ENCODE assay signal across 10 cellular contexts in the genomic region with DNA sequence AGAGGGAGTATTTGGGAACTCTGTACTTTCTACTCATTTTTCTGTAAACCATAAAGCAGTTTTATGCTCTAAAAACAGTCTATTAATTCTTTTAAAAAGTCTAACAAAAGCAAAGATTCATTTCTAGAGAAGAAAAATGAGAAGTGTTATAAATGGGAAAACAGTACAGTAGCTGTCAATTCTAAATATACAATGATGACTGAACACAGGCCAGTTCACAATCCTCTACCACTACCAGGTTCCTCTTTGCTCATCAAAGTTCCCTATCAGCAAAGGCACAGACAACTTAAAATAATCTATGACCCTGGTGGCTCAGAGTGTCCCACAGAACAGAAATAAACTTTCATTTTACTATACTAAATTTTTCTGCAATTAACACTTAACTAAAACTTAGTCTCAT. TPM values are rescaled to one million over a fixed set of nuclear protein-coding genes. Genes with fewer than 3 reads are reported as not detected.
DNase-seq lines count a peak whose midpoint lies in the region; ATAC-seq, FAIRE-seq and TF ChIP-seq lines count a peak whose summit lies in the region.
"Had no signal": no experiment of that assay in that cellular context is flagged by ENCODE, and none has a peak within 500 bp of the region (broad histone marks: within the 10 kb centered on the region; RNA-seq: fewer than 3 reads in every experiment).

No MANE protein-coding gene starts in this region.

- peaks cover 68% of the 10 kb centered on the region for H4K20me1 ChIP-seq in GM23338 (replicated peaks; ENCODE audit: insufficient read depth)
- peaks cover 55% of the 10 kb centered on the region for H4K20me1 ChIP-seq in PC-3 (ENCODE audit: low read length)
- H4K20me1 ChIP-seq in HepG2 (ENCODE audit: insufficient read depth, low read length), result 0 out of 2 replicates have a peak, but pooled peaks cover 12% of the 10 kb centered on the region

- intact Hi-C loops in PC-3 (cut with micrococcal nuclease), result loop anchor here (1.0 kb wide), 1 partner anchor 29 kb away; a partner anchor contains a TSS
- intact Hi-C loops in HepG2 (cut with micrococcal nuclease; ENCODE audit: unreplicated experiment), result no loop called here
- intact Hi-C loops in prostate gland (cut with DNase I), result no loop called here

- CTCF ChIA-PET in PC-3 (lab: Charles Lee), result interaction anchor here (0.6 to 1.5 kb wide), 2 partner anchors 16 to 241 kb away, joined by 3 to 4 read pairs; no protein-coding TSS in a partner anchor
- CTCF ChIA-PET in HepG2 (lab: Yijun Ruan, JAX; ENCODE audit: low intra/inter-chr PET ratio, low total read pairs), result no interaction called here

- peaks cover 81% of the 10 kb centered on the region for H3K36me3 Mint-ChIP-seq in GM23338 (ENCODE audit: low read depth)

- DNase-seq in GM23338 (ENCODE audit: low spot score) (no peak), PC-3 (no peak), HepG2 (ENCODE audit: low spot score) (no peak), anterior cingulate cortex (lab: John Stamatoyannopoulos, UW) (no peak), SK-N-DZ (ENCODE audit: low spot score) (no peak), prostate gland (ENCODE audit: low spot score) (no peak)
- no peak for DNase-seq in activated CD4-positive, CD25-positive, alpha-beta regulatory T cell treated with anti-CD3 and anti-CD28 coated beads, Interleukin-2, amount 50 U/mL, for 72 hours
- DNase-seq: SJCRH30; stimulated activated CD4-positive, alpha-beta T cell treated with anti-CD3 and anti-CD28 coated beads, Interleukin-2, amount 100 ng/mL, for 48 hours had no signal

- H3K36me3 ChIP-seq in GM23338 (ENCODE audit: insufficient read depth), result peaks cover 35% of the 10 kb centered on the region
- H3K36me3 ChIP-seq in PC-3 (ENCODE audit: low read depth, low read length), result peaks cover 56% of the 10 kb centered on the region
- peaks cover 9 to 67% of the 10 kb centered on the region in 2 experiments for H3K36me3 ChIP-seq in HepG2 (replicated peaks in 1 of 2; ENCODE audit: control insufficient read depth in 1 of 2, insufficient read depth in 2 of 2, low read length in 2 of 2)
- peaks cover 0 to 5% of the 10 kb centered on the region in 2 donors for H3K36me3 ChIP-seq in prostate gland

- ATAC-seq in GM18502 (IDR thresholded peaks at IDR 0.05; ENCODE audit: poor library complexity, unreplicated experiment) (peak; percentile 84), GM23338 (no peak), PC-3 (no peak), HepG2 (no peak)

- no peak overlapping the region for H3K4me3 ChIP-seq in GM23338
- no peak overlapping the region; the same call in 1 of the 2 replicates for H3K4me3 ChIP-seq in PC-3 (ENCODE audit: low read length)
- no peak overlapping the region for H3K4me3 ChIP-seq in HepG2 (replicated peaks in 1 of 3; ENCODE audit: insufficient read depth in 1 of 3, low read depth in 2 of 3, low read length in 3 of 3)
- H3K4me3 ChIP-seq in prostate gland, result no peak overlapping the region
- H3K4me3 ChIP-seq: SJCRH30 had no signal

- H3K9ac ChIP-seq in PC-3 (ENCODE audit: low read length) (no peak overlapping the region), HepG2 (ENCODE audit: insufficient read depth, low read depth, low read length) (no peak overlapping the region)

- H3K4me2 ChIP-seq in GM23338 (no peak overlapping the region), PC-3 (ENCODE audit: low read length) (peak overlapping the region; percentile 55), HepG2 (ENCODE audit: low read depth, low read length) (no peak overlapping the region)

- no peaks in the 10 kb centered on the region for H3K9me3 Mint-ChIP-seq in GM23338

- in situ Hi-C loops in HepG2 (cut with HindIII; ENCODE audit: extremely low pct_ligation_motif_present, low pct_unique_long_range_greater_than_20kb), result no loop called here

- peak overlapping the region; percentile 67; the same call in 1 of the 2 replicates for H3K27ac ChIP-seq in GM23338 (ENCODE audit: low read depth)
- peak overlapping the region; percentile 28 for H3K27ac ChIP-seq in PC-3 (ENCODE audit: low read length)
- H3K27ac ChIP-seq in HepG2 (ENCODE audit: extremely low read length, insufficient read depth, low read length), result no peak overlapping the region
- H3K27ac ChIP-seq in prostate gland, result no peak overlapping the region
- H3K27ac ChIP-seq: SJCRH30 had no signal

- no peak for TF ChIP-seq CTCF in GM23338 (conservative IDR thresholded peaks at IDR 0.05; ENCODE audit: low read depth in 2 of 2)
- TF ChIP-seq CTCF in PC-3 (conservative IDR thresholded peaks at IDR 0.05; ENCODE audit: low read depth, low read length), result no peak
- TF ChIP-seq CTCF in HepG2 (CRISPR knock-in tag; IDR thresholded peaks at IDR 0.05), result no peak
- TF ChIP-seq CTCF in prostate gland (IDR thresholded peaks at IDR 0.05), result no peak

- no peaks in the 10 kb centered on the region for H3K9me2 ChIP-seq in GM23338 (ENCODE audit: insufficient read depth)
- no peaks in the 10 kb centered on the region for H3K9me2 ChIP-seq in PC-3 (replicated peaks; ENCODE audit: low read length)

- no peak for TF ChIP-seq RAD21 in HepG2 (CRISPR knock-in tag; IDR thresholded peaks at IDR 0.05)

- H3K4me1 ChIP-seq in GM23338 (ENCODE audit: insufficient read depth) (no peaks in the 10 kb centered on the region), PC-3 (ENCODE audit: insufficient read depth, low read length) (peaks cover 31% of the 10 kb centered on the region), HepG2 (ENCODE audit: insufficient read depth, low read length) (no peaks in the 10 kb centered on the region), prostate gland (replicated peaks) (no peaks in the 10 kb centered on the region)
- H3K4me1 ChIP-seq: SJCRH30 had no signal

- no peak for FAIRE-seq in HepG2 (lab: Jason Lieb, UNC)

- H2AFZ ChIP-seq in GM23338 (no peak overlapping the region), PC-3 (ENCODE audit: low read length) (no peak overlapping the region), HepG2 (ENCODE audit: low read length) (no peak overlapping the region)

- no TSS peak for BruUV-seq in PC-3 (replicated peaks; lab: Mats Ljungman, UMichigan)
- BruUV-seq in HepG2 (replicated peaks; lab: Mats Ljungman, UMichigan), result no TSS peak

- H3F3A ChIP-seq in GM23338 (replicated peaks; ENCODE audit: low read depth) (0 out of 2 replicates have a peak, but pooled peaks cover 8% of the 10 kb centered on the region), PC-3 (ENCODE audit: low read length, unreplicated experiment) (peaks cover 9% of the 10 kb centered on the region)

- H3K27me3 ChIP-seq in GM23338 (ENCODE audit: insufficient read depth) (no peaks in the 10 kb centered on the region), PC-3 (ENCODE audit: low read length) (no peaks in the 10 kb centered on the region), HepG2 (ENCODE audit: control insufficient read depth in 1 of 2, insufficient read depth in 2 of 2, low read length in 2 of 2) (no peaks in the 10 kb centered on the region), prostate gland (replicated peaks; ENCODE audit: insufficient read depth) (no peaks in the 10 kb centered on the region)
- H3K27me3 ChIP-seq: SJCRH30 had no signal

- H3K9me3 ChIP-seq in PC-3 (ENCODE audit: low read length) (no peaks in the 10 kb centered on the region), HepG2 (ENCODE audit: low read length) (no peaks in the 10 kb centered on the region), prostate gland (no peaks in the 10 kb centered on the region)
- H3K9me3 ChIP-seq: SJCRH30 had no signal

- H3K27ac Mint-ChIP-seq in GM23338, result no peak overlapping the region; the same call in 1 of the 2 replicates

- no peak for TF ChIP-seq POLR2A in HepG2 (IDR thresholded peaks at IDR 0.05; ENCODE audit: insufficient read depth in 1 of 2, low read depth in 2 of 2, low read length in 2 of 2)
- TF ChIP-seq POLR2A in prostate gland (IDR thresholded peaks at IDR 0.05), result no peak

- TF ChIP-seq EP300 in HepG2 (IDR thresholded peaks at IDR 0.05; ENCODE audit: low read depth in 2 of 2, low read length in 2 of 2), result no peak
- TF ChIP-seq EP300 in HepG2 (CRISPR knock-in tag; IDR thresholded peaks at IDR 0.05; ENCODE audit: borderline replicate concordance), result no peak

- POLR2A ChIA-PET in PC-3 (lab: Charles Lee; ENCODE audit: unreplicated experiment), result interaction anchor here (0.6 kb wide), 2 partner anchors 73 to 475 kb away, joined by 6 to 16 read pairs; no protein-coding TSS in a partner anchor
- POLR2A ChIA-PET in HepG2 (lab: Yijun Ruan, JAX), result no interaction called here

- H3K79me2 ChIP-seq in GM23338 (replicated peaks; ENCODE audit: insufficient read depth), result peaks cover 99% of the 10 kb centered on the region
- peaks cover 96% of the 10 kb centered on the region for H3K79me2 ChIP-seq in PC-3 (ENCODE audit: low read length)
- peaks cover 65% of the 10 kb centered on the region for H3K79me2 ChIP-seq in HepG2 (ENCODE audit: insufficient read depth, low read length)

- no peak overlapping the region for H3K4me3 Mint-ChIP-seq in GM23338

- H3K4me1 Mint-ChIP-seq in GM23338, result no peaks in the 10 kb centered on the region

- H3K27me3 Mint-ChIP-seq in GM23338 (ENCODE audit: insufficient read depth, low read depth, poor library complexity), result no peaks in the 10 kb centered on the region

RNA-seq across cellular contexts. Expression of a gene that starts 12.5 kb away (rescaled TPM):
- 49.0 and 63.6 TPM in 2 replicates for total RNA-seq in GM23338 (2014; rRNA removed; shearing (Covaris generic))
- 55.1 and 58.9 TPM in 2 replicates for polyA plus RNA-seq in GM23338 (2016; fragmentation: Nextera tagmentation; extraction: Ambion mirVana)
- total RNA-seq in PC-3 (2014; rRNA removed), result 33.3 and 36.6 TPM in 2 replicates
- total RNA-seq in HepG2 (2016; rRNA removed; fragmentation: Illumina TruSeq; extraction: Trizol), result 32.0 and 36.1 TPM in 2 replicates
- total RNA-seq in HepG2 (2016; cell fraction: cytosol; rRNA removed; fragmentation: Illumina TruSeq; extraction: Trizol; ENCODE audit: low read depth), result 7.7 and 9.0 TPM in 2 replicates
- total RNA-seq in HepG2 (2016; cell fraction: insoluble cytoplasmic fraction; rRNA removed; fragmentation: Illumina TruSeq; extraction: Trizol), result 29.7 and 38.3 TPM in 2 replicates
- 10.6 and 12.3 TPM in 2 replicates for total RNA-seq in HepG2 (2016; cell fraction: membrane; rRNA removed; fragmentation: Illumina TruSeq; extraction: Trizol)
- 40.0 and 40.4 TPM in 2 replicates for total RNA-seq in HepG2 (2016; cell fraction: nucleus; rRNA removed; fragmentation: Illumina TruSeq; extraction: Trizol)
- polyA plus RNA-seq in HepG2 (2011; rRNA removed), result 11.4 and 13.5 TPM in 2 replicates
- 4.5 and 7.2 TPM in 2 replicates for polyA plus RNA-seq in HepG2 (2011; cell fraction: cytosol; rRNA removed)
- 10.3 and 12.1 TPM in 2 replicates for polyA plus RNA-seq in HepG2 (2011; cell fraction: nucleus; rRNA removed)
- 14.4 and 16.1 TPM in 2 replicates for polyA plus RNA-seq in HepG2 (2012)
- 1.2 and 1.4 TPM in 2 replicates for polyA plus RNA-seq in HepG2 (2016; cell fraction: cytosol; fragmentation: Illumina TruSeq; extraction: Trizol; ENCODE audit: low read depth)
- polyA plus RNA-seq in HepG2 (2016; cell fraction: insoluble cytoplasmic fraction; fragmentation: Illumina TruSeq; extraction: Trizol; ENCODE audit: low read depth), result 16.8 and 17.4 TPM in 2 replicates
- polyA plus RNA-seq in HepG2 (2016; cell fraction: membrane; fragmentation: Illumina TruSeq; extraction: Trizol; ENCODE audit: low read depth), result 2.8 and 3.2 TPM in 2 replicates
- polyA plus RNA-seq in HepG2 (2016; cell fraction: nucleus; fragmentation: Illumina TruSeq; extraction: Trizol; ENCODE audit: insufficient read depth, low read depth), result 32.7 and 35.6 TPM in 2 replicates
- 17.6 and 43.3 TPM in 2 replicates for polyA minus RNA-seq in HepG2 (2011; rRNA and poly(A)+ RNA removed; ENCODE audit: low replicate concordance)
- polyA minus RNA-seq in HepG2 (2011; cell fraction: cytosol; rRNA and poly(A)+ RNA removed), result 21.9 and 26.3 TPM in 2 replicates
- polyA minus RNA-seq in HepG2 (2011; cell fraction: nucleus; rRNA and poly(A)+ RNA removed), result 40.7 and 48.1 TPM in 2 replicates
- polyA plus RNA-seq in SK-N-DZ (2014; cell fraction: cytosol; rRNA removed), result 20.9 and 25.7 TPM in 2 replicates
- 39.2 and 50.6 TPM in 2 replicates for polyA plus RNA-seq in SK-N-DZ (2014; cell fraction: nucleus; rRNA removed)
- 10 to 100 TPM; 15.5 to 24.0 TPM for total RNA-seq in prostate gland

RNA-seq across cellular contexts. Expression of a gene that starts 29.3 kb away (rescaled TPM):
- 30.4 and 35.6 TPM in 2 replicates for total RNA-seq in GM23338 (2014; rRNA removed; shearing (Covaris generic))
- polyA plus RNA-seq in GM23338 (2016; fragmentation: Nextera tagmentation; extraction: Ambion mirVana) (17.4 and 17.8 TPM in 2 replicates), HepG2 (2011; rRNA removed) (9.5 and 10.4 TPM in 2 replicates)
- total RNA-seq in PC-3 (2014; rRNA removed) (33.9 and 34.1 TPM in 2 replicates), HepG2 (2016; rRNA removed; fragmentation: Illumina TruSeq; extraction: Trizol) (20.9 and 27.8 TPM in 2 replicates), prostate gland (10 to 100 TPM; 44.8 to 56.4 TPM)
- total RNA-seq in HepG2 (2016; cell fraction: cytosol; rRNA removed; fragmentation: Illumina TruSeq; extraction: Trizol; ENCODE audit: low read depth), result 3.3 and 3.6 TPM in 2 replicates
- 20.5 and 24.2 TPM in 2 replicates for total RNA-seq in HepG2 (2016; cell fraction: insoluble cytoplasmic fraction; rRNA removed; fragmentation: Illumina TruSeq; extraction: Trizol)
- total RNA-seq in HepG2 (2016; cell fraction: membrane; rRNA removed; fragmentation: Illumina TruSeq; extraction: Trizol), result 7.6 and 9.4 TPM in 2 replicates
- total RNA-seq in HepG2 (2016; cell fraction: nucleus; rRNA removed; fragmentation: Illumina TruSeq; extraction: Trizol), result 16.1 and 18.7 TPM in 2 replicates
- 8.7 and 9.7 TPM in 2 replicates for polyA plus RNA-seq in HepG2 (2011; cell fraction: cytosol; rRNA removed)
- 9.1 and 10.4 TPM in 2 replicates for polyA plus RNA-seq in HepG2 (2011; cell fraction: nucleus; rRNA removed)
- 8.9 and 13.3 TPM in 2 replicates for polyA plus RNA-seq in HepG2 (2012)
- 1.0 and 1.5 TPM in 2 replicates for polyA plus RNA-seq in HepG2 (2016; cell fraction: cytosol; fragmentation: Illumina TruSeq; extraction: Trizol; ENCODE audit: low read depth)
- polyA plus RNA-seq in HepG2 (2016; cell fraction: insoluble cytoplasmic fraction; fragmentation: Illumina TruSeq; extraction: Trizol; ENCODE audit: low read depth), result 20.8 and 21.2 TPM in 2 replicates
- polyA plus RNA-seq in HepG2 (2016; cell fraction: membrane; fragmentation: Illumina TruSeq; extraction: Trizol; ENCODE audit: low read depth), result 3.1 TPM in 2 replicates
- polyA plus RNA-seq in HepG2 (2016; cell fraction: nucleus; fragmentation: Illumina TruSeq; extraction: Trizol; ENCODE audit: insufficient read depth, low read depth), result 14.6 and 15.4 TPM in 2 replicates
- polyA minus RNA-seq in HepG2 (2011; rRNA and poly(A)+ RNA removed; ENCODE audit: low replicate concordance), result 8.1 and 43.5 TPM in 2 replicates
- 5.2 and 7.2 TPM in 2 replicates for polyA minus RNA-seq in HepG2 (2011; cell fraction: cytosol; rRNA and poly(A)+ RNA removed)
- polyA minus RNA-seq in HepG2 (2011; cell fraction: nucleus; rRNA and poly(A)+ RNA removed), result 12.0 and 15.9 TPM in 2 replicates
- 34.6 and 36.5 TPM in 2 replicates for polyA plus RNA-seq in SK-N-DZ (2014; cell fraction: cytosol; rRNA removed)
- 26.7 and 48.3 TPM in 2 replicates for polyA plus RNA-seq in SK-N-DZ (2014; cell fraction: nucleus; rRNA removed)

Comparison
In these comparisons a context has a peak if more than half of its experiments do, and no peak if none do; other contexts are left out.
1. H3K27ac ChIP-seq: peak in GM23338 (single experiment) and PC-3 (single experiment); none in HepG2 (single experiment) and prostate gland (0 of 2).